Comparison of ENCODE assay signal across 21 cellular contexts in genomic region chr12:34341362-34341733, GRCh38.
A peak's percentile ranks its signal among the peaks of the same experiment; 100 is the strongest.
DNase-seq lines count a peak whose midpoint lies in the region; ATAC-seq, FAIRE-seq and TF ChIP-seq lines count a peak whose summit lies in the region.
"Had no signal": no experiment of that assay in that cellular context is flagged by ENCODE, and none has a peak within 500 bp of the region (broad histone marks: within the 10 kb centered on the region; RNA-seq: fewer than 3 reads in every experiment).

No MANE protein-coding gene starts in this region.

- H3K27ac ChIP-seq in HEK293 (ENCODE audit: extremely low read depth, low read depth, low read length) (no peak overlapping the region), PC-3 (ENCODE audit: low read length) (no peak overlapping the region), K562 (ENCODE audit: extremely low read depth, low read depth, low read length) (no peak overlapping the region), breast epithelium (no peak overlapping the region)

- in situ Hi-C loops in K562 (cut with MboI), result no loop called here

- H3K4me3 ChIP-seq in HEK293 (ENCODE audit: low read depth, low read length) (no peak overlapping the region), PC-3 (ENCODE audit: low read length) (peak overlapping the region; percentile 40; the same call in 1 of the 2 replicates), K562 (peak overlapping the region; percentile 23), breast epithelium (no peak overlapping the region)
- H3K4me3 ChIP-seq: GM23338 had no signal

- TF ChIP-seq EP300 in K562 (IDR thresholded peaks at IDR 0.05; ENCODE audit: low read length), result no peak

- no peaks in the 10 kb centered on the region for H4K20me1 ChIP-seq in PC-3 (ENCODE audit: low read length)
- H4K20me1 ChIP-seq in K562 (replicated peaks; ENCODE audit: control insufficient read depth, insufficient read depth, low read length), result no peaks in the 10 kb centered on the region

- no peaks in the 10 kb centered on the region for H3K9me2 ChIP-seq in PC-3 (replicated peaks; ENCODE audit: low read length)

- BruUV-seq in PC-3 (replicated peaks; lab: Mats Ljungman, UMichigan) (no TSS peak), K562 (replicated peaks; lab: Mats Ljungman, UMichigan) (no TSS peak)

- H3K4me2 ChIP-seq in PC-3 (ENCODE audit: low read length) (peak overlapping the region; percentile 33), K562 (ENCODE audit: insufficient read depth, low read length) (peak overlapping the region; percentile 53)
- H3K4me2 ChIP-seq: GM23338 had no signal

- H2AFZ ChIP-seq in PC-3 (ENCODE audit: low read length), result peak overlapping the region; percentile 42
- H2AFZ ChIP-seq in K562 (ENCODE audit: low read depth, low read length), result peak overlapping the region; percentile 82
- H2AFZ ChIP-seq: GM23338 had no signal

- H3K9ac ChIP-seq in PC-3 (ENCODE audit: low read length) (no peak overlapping the region), K562 (ENCODE audit: insufficient read depth in 1 of 2, low read depth in 2 of 2, low read length in 2 of 2) (peak overlapping the region; percentile 48 to 86)

- CTCF ChIA-PET in HEK293 (lab: Yijun Ruan, JAX) (no interaction called here), PC-3 (lab: Charles Lee) (no interaction called here), K562 (lab: Yijun Ruan, JAX; ENCODE audit: low intra/inter-chr PET ratio) (no interaction called here)

- TF ChIP-seq RAD21 in K562 (CRISPR knock-in tag; conservative IDR thresholded peaks at IDR 0.05 in 1 of 2, IDR thresholded peaks at IDR 0.05 in 1 of 2), result no peak

- H3K27me3 ChIP-seq in PC-3 (ENCODE audit: low read length), result peaks cover 66% of the 10 kb centered on the region
- peaks cover 2 to 34% of the 10 kb centered on the region in 2 experiments; a peak in 4 of 5 replicates for H3K27me3 ChIP-seq in K562 (ENCODE audit: control insufficient read depth in 2 of 2, insufficient read depth in 2 of 2, low read length in 2 of 2)
- peaks cover 0 to 22% of the 10 kb centered on the region in 2 donors for H3K27me3 ChIP-seq in breast epithelium

- TF ChIP-seq CTCF in HEK293 (tag by site-specific recombination; IDR thresholded peaks at IDR 0.05) (no peak), PC-3 (conservative IDR thresholded peaks at IDR 0.05; ENCODE audit: low read depth, low read length) (no peak), K562 (IDR thresholded peaks at IDR 0.05 in 2 of 3, conservative IDR thresholded peaks at IDR 0.05 in 1 of 3; ENCODE audit: insufficient read depth in 2 of 3, low read depth in 1 of 3, low read length in 3 of 3) (no peak), breast epithelium (IDR thresholded peaks at IDR 0.05) (no peak)

- intact Hi-C loops in PC-3 (cut with micrococcal nuclease), result no loop called here
- intact Hi-C loops in K562 (cut with micrococcal nuclease), result loop anchor here (10.0 kb wide), 1 partner anchor 217 kb away; no protein-coding TSS in a partner anchor
- intact Hi-C loops in Right ventricle myocardium inferior (cut with DNase I), result no loop called here
- intact Hi-C loops in breast epithelium (cut with DNase I; ENCODE audit: low total_unique reads), result no loop called here

- DNase-seq in NCI-H748 (lab: John Stamatoyannopoulos, UW; ENCODE audit: unreplicated experiment) (peak; percentile 39), NCI-H748 treated with DMSO at 0.1 percent for 48 hours (lab: John Stamatoyannopoulos, UW) (no peak), PC-3 (no peak), K562 (ENCODE audit: extremely low read depth in 1 of 4, low spot score in 3 of 4) (peak in 2 of 4 experiments; percentile 51 to 58), Right ventricle myocardium inferior (ENCODE audit: missing footprints) (no peak), breast epithelium (ENCODE audit: low spot score in 2 of 2) (no peak)
- DNase-seq: BE2C; C1 segment of cervical spinal cord; CD4-positive, CD25-positive, alpha-beta regulatory T cell; CD8-positive, alpha-beta memory T cell; COR-L47; DMS153; DMS79; GDM1 had no signal

- WGBS in K562 (ENCODE audit: insufficient coverage, low coverage, missing lambda C conversion rate), result 1% methylated on average over 13 of the region's 21 CpGs

- H3K79me2 ChIP-seq in PC-3 (ENCODE audit: low read length), result no peaks in the 10 kb centered on the region
- H3K79me2 ChIP-seq in K562 (ENCODE audit: control insufficient read depth, insufficient read depth, low read length), result no peaks in the 10 kb centered on the region

- no peaks in the 10 kb centered on the region for H3F3A ChIP-seq in PC-3 (ENCODE audit: low read length, unreplicated experiment)

- H3K4me1 ChIP-seq in HEK293 (ENCODE audit: control insufficient read depth, insufficient read depth, low read length) (no peaks in the 10 kb centered on the region), PC-3 (ENCODE audit: insufficient read depth, low read length) (peaks cover 12% of the 10 kb centered on the region; the same call in 1 of the 2 replicates), K562 (replicated peaks in 1 of 2; ENCODE audit: control insufficient read depth in 2 of 2, insufficient read depth in 2 of 2, low read length in 2 of 2) (peaks cover 14 to 100% of the 10 kb centered on the region in 2 experiments; a peak in 4 of 5 replicates), breast epithelium (no peaks in the 10 kb centered on the region)
- H3K4me1 ChIP-seq: BE2C had no signal

- H3K9me3 ChIP-seq in HEK293 (ENCODE audit: control insufficient read depth, insufficient read depth, low read depth, low read length) (no peaks in the 10 kb centered on the region), PC-3 (ENCODE audit: low read length) (no peaks in the 10 kb centered on the region), K562 (replicated peaks; ENCODE audit: control insufficient read depth, insufficient read depth, low read depth, low read length) (no peaks in the 10 kb centered on the region), breast epithelium (peaks cover 96 to 98% of the 10 kb centered on the region in 2 donors)
- H3K9me3 ChIP-seq: BE2C had no signal

- ATAC-seq in PC-3 (no peak), K562 (0 out of 3 replicates have a peak, but pooled peaks have one; percentile 6), Right ventricle myocardium inferior (no peak)
- ATAC-seq: GM23338, HCT116 had no signal

- POLR2A ChIA-PET in HEK293 (lab: Yijun Ruan, JAX) (no interaction called here), PC-3 (lab: Charles Lee; ENCODE audit: unreplicated experiment) (no interaction called here), K562 (lab: Yijun Ruan, JAX) (no interaction called here)

- H3K36me3 ChIP-seq in HEK293 (ENCODE audit: control insufficient read depth in 2 of 2, insufficient read depth in 1 of 2, low read length in 2 of 2) (no peaks in the 10 kb centered on the region), PC-3 (ENCODE audit: low read depth, low read length) (no peaks in the 10 kb centered on the region), K562 (ENCODE audit: control insufficient read depth, insufficient read depth, low read length) (no peaks in the 10 kb centered on the region), breast epithelium (no peaks in the 10 kb centered on the region)
- H3K36me3 ChIP-seq: BE2C had no signal

- TF ChIP-seq POLR2A in K562 (conservative IDR thresholded peaks at IDR 0.05) (no peak), breast epithelium (IDR thresholded peaks at IDR 0.05) (no peak)

- no peak for FAIRE-seq in K562 (lab: Jason Lieb, UNC)
- FAIRE-seq: GM12892, GM18507, H54, HepG2 had no signal

- H3K9me1 ChIP-seq in K562 (ENCODE audit: control insufficient read depth, insufficient read depth, low read length), result no peaks in the 10 kb centered on the region

TF ChIP-seq in HEK293, 187 proteins besides CTCF, POLR2A, EP300 and RAD21 (continues in another document):
- TF ChIP-seq KLF10 (tag by site-specific recombination; IDR thresholded peaks at IDR 0.05) (no peak), ZNF449 (tag by site-specific recombination; IDR thresholded peaks at IDR 0.05) (no peak), BCL11B (tag by site-specific recombination; IDR thresholded peaks at IDR 0.05; ENCODE audit: low read depth) (peak; percentile 54), KLF1 (tag by site-specific recombination; IDR thresholded peaks at IDR 0.05) (peak; percentile 25; the same call in 1 of the 2 replicates), ZNF169 (tag by site-specific recombination; IDR thresholded peaks at IDR 0.05) (no peak), ZNF776 (tag by site-specific recombination; IDR thresholded peaks at IDR 0.05; ENCODE audit: borderline replicate concordance) (no peak), ZBTB1 (tag by site-specific recombination; IDR thresholded peaks at IDR 0.05) (no peak)

TF ChIP-seq in K562, 482 proteins besides CTCF, POLR2A, EP300 and RAD21 (continues in another document):
- TF ChIP-seq MITF (IDR thresholded peaks at IDR 0.05), result no peak
- TF ChIP-seq E2F5 (CRISPR knock-in tag; IDR thresholded peaks at IDR 0.05), result no peak
- TF ChIP-seq, protein P1, sequence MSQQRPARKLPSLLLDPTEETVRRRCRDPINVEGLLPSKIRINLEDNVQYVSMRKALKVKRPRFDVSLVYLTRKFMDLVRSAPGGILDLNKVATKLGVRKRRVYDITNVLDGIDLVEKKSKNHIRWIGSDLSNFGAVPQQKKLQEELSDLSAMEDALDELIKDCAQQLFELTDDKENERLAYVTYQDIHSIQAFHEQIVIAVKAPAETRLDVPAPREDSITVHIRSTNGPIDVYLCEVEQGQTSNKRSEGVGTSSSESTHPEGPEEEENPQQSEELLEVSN (IDR thresholded peaks at IDR 0.05; ENCODE audit: borderline replicate concordance in 1 of 2, extremely low read depth in 1 of 2, insufficient read depth in 1 of 2, insufficient read length in 1 of 2, low read depth in 1 of 2, low read length in 1 of 2, poor library complexity in 1 of 2, severe bottlenecking in 1 of 2), result peak in 1 of 2 experiments; percentile 3

Comparison
In these comparisons a context has a peak if more than half of its experiments do, and no peak if none do; other contexts are left out.
1. H3K4me3 ChIP-seq: peak in PC-3 (single experiment) and K562 (single experiment); none in HEK293 (single experiment) and breast epithelium (0 of 3).